Comparison of ENCODE assay signal across 1 cellular context in the genomic region with DNA sequence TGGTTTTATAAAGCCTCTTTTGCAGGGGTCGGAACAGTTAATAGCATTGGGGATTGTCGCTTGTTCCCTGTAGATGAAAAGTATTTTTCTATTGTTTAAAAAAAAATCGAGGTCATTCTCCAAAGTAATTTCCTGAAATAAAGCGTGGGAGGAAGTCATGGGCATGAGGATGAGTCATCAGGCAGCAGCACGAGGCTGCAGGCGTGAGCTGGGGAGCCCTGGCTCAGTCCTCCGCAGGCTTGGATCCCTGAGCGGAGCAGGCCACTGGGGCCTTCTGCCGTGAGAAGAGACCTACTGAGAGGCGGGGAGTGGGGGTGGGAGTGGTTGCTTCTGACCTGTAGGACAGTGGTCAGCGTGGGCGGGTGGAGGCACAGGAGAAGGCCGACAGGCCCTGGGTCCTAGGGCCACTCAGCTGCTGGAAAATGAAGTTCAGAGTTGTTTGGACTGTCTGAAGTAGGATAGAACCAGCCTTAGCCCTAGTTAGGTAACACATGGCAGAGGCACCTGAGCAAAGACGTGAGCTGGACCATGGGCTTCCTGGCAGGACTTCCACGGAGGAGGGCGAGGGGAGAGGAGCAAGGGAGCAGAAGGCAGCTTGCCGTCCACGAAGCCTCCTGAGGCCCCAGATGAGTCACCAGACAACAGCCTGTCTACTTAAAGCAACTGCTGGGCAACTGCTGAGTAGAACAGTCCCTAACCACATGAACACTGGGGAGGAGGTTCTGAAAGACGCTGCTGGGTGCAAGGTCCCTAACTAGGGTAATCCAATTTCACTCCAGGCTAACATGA.
TF ChIP-seq lines count a peak whose summit lies in the region.

No MANE protein-coding gene starts in this region.

TF ChIP-seq in K562, 482 proteins besides CTCF, POLR2A, EP300 and RAD21 (continued from another document and continues in another):
- TF ChIP-seq, protein P1, sequence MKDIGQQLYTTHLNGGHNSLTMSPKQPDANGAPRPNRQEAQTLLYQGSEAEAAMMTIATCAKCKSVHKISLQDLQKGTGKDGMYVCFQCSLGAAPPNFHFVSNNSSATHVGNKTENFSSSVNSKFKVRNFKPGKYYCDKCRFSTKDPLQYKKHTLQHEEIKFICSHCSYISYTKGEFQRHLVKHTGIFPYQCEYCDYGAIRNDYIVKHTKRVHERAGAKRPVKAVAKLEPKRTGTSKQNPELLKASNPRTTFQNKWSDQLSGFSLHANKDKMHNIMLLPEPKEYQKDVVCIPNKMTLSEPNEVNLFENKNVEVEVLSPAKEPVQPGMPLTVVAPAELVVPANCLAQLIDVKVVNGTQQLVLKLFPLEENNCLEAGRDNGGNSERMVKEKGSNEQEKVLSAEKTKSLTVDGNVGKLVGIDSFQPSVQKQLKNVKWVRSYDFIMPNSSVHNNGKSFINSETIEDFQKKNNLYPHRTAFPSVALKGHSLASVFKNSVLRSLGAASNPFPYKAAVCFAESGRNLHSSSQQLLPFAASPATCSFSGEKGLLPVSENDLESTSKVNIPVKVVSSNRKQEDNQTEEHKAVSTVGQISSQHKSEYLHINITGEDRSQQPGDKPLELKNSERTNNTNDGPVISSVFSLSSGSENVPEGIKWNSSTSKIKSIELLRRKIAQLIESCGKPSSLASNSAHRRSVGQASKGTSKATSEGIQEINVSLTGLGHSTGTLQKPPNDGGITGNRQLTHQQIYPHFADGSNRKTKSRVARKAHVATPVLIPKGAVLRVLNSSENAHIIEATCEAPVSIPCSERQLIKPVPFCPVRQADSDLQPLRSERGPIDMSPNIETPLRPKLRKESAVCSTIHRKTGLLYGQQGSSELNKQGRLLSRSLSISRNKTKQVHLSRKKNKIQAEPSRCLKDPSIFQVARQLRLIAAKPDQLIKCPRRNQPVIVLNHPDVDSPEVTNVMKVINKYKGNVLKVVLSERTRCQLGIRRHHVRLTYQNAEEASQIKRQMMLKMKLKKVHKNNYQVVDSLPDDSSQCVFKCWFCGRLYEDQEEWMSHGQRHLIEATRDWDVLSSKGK (CRISPR knock-in tag; IDR thresholded peaks at IDR 0.05) = no peak
- TF ChIP-seq, protein P2, sequence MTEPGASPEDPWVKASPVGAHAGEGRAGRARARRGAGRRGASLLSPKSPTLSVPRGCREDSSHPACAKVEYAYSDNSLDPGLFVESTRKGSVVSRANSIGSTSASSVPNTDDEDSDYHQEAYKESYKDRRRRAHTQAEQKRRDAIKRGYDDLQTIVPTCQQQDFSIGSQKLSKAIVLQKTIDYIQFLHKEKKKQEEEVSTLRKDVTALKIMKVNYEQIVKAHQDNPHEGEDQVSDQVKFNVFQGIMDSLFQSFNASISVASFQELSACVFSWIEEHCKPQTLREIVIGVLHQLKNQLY (CRISPR knock-in tag; conservative IDR thresholded peaks at IDR 0.05) = no peak
- TF ChIP-seq SAFB (IDR thresholded peaks at IDR 0.05; ENCODE audit: borderline replicate concordance, low read depth, low read length) (no peak), NR2F6 (CRISPR knock-in tag; IDR thresholded peaks at IDR 0.05) (no peak), PTBP1 (IDR thresholded peaks at IDR 0.05; ENCODE audit: low read depth, low read length) (no peak), NR4A1 (CRISPR knock-in tag; IDR thresholded peaks at IDR 0.05) (no peak; the same call in 1 of the 2 replicates), NR4A1 (tag; IDR thresholded peaks at IDR 0.05) (peak; percentile 82), ZNF583 (CRISPR knock-in tag; IDR thresholded peaks at IDR 0.05) (0 out of 2 replicates have a peak, but pooled peaks have one; percentile 83), U2AF1 (optimal IDR thresholded peaks at IDR 0.05; ENCODE audit: low read depth, low read length) (no peak), HDGF (IDR thresholded peaks at IDR 0.05) (no peak), EWSR1 (IDR thresholded peaks at IDR 0.05; ENCODE audit: borderline replicate concordance, low read depth, partially characterized antibody) (no peak), FOXJ3 (CRISPR knock-in tag; IDR thresholded peaks at IDR 0.05) (no peak), ARNT (IDR thresholded peaks at IDR 0.05) (no peak), EZH2 (IDR thresholded peaks at IDR 0.05; ENCODE audit: borderline replicate concordance, low read depth, low read length) (no peak), NCOA2 (IDR thresholded peaks at IDR 0.05; ENCODE audit: partially characterized antibody in 2 of 2) (peak in 1 of 2 experiments; percentile 80), MECOM (CRISPR knock-in tag; IDR thresholded peaks at IDR 0.05) (0 out of 2 replicates have a peak, but pooled peaks have one; percentile 38), CEBPB (tag; IDR thresholded peaks at IDR 0.05) (no peak), ZNF12 (CRISPR knock-in tag; IDR thresholded peaks at IDR 0.05) (no peak), PHTF2 (CRISPR knock-in tag; IDR thresholded peaks at IDR 0.05) (no peak), ZNF41 (CRISPR knock-in tag; conservative IDR thresholded peaks at IDR 0.05) (peak; percentile 62; the same call in 1 of the 2 replicates), TARDBP (IDR thresholded peaks at IDR 0.05) (no peak), CHD4 (IDR thresholded peaks at IDR 0.05; ENCODE audit: insufficient read depth, insufficient replicate concordance, low read depth, low read length, poor library complexity, severe bottlenecking) (no peak), ZBTB17 (CRISPR knock-in tag; IDR thresholded peaks at IDR 0.05) (peak; percentile 68), FOXK2 (conservative IDR thresholded peaks at IDR 0.05 in 1 of 2, IDR thresholded peaks at IDR 0.05 in 1 of 2; ENCODE audit: low read depth in 2 of 2) (no peak), NCOR1 (IDR thresholded peaks at IDR 0.05) (0 out of 2 replicates have a peak, but pooled peaks have one; percentile 14), MAFF (IDR thresholded peaks at IDR 0.05; ENCODE audit: low read length) (no peak), GABPA (tag; conservative IDR thresholded peaks at IDR 0.05; ENCODE audit: low read depth) (0 out of 2 replicates have a peak, but pooled peaks have one; percentile 26)
- TF ChIP-seq, protein P3, sequence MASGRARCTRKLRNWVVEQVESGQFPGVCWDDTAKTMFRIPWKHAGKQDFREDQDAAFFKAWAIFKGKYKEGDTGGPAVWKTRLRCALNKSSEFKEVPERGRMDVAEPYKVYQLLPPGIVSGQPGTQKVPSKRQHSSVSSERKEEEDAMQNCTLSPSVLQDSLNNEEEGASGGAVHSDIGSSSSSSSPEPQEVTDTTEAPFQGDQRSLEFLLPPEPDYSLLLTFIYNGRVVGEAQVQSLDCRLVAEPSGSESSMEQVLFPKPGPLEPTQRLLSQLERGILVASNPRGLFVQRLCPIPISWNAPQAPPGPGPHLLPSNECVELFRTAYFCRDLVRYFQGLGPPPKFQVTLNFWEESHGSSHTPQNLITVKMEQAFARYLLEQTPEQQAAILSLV (tag; IDR thresholded peaks at IDR 0.05) = no peak
- TF ChIP-seq, protein P4, sequence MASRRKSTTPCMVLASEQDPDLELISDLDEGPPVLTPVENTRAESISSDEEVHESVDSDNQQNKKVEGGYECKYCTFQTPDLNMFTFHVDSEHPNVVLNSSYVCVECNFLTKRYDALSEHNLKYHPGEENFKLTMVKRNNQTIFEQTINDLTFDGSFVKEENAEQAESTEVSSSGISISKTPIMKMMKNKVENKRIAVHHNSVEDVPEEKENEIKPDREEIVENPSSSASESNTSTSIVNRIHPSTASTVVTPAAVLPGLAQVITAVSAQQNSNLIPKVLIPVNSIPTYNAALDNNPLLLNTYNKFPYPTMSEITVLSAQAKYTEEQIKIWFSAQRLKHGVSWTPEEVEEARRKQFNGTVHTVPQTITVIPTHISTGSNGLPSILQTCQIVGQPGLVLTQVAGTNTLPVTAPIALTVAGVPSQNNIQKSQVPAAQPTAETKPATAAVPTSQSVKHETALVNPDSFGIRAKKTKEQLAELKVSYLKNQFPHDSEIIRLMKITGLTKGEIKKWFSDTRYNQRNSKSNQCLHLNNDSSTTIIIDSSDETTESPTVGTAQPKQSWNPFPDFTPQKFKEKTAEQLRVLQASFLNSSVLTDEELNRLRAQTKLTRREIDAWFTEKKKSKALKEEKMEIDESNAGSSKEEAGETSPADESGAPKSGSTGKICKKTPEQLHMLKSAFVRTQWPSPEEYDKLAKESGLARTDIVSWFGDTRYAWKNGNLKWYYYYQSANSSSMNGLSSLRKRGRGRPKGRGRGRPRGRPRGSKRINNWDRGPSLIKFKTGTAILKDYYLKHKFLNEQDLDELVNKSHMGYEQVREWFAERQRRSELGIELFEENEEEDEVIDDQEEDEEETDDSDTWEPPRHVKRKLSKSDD (conservative IDR thresholded peaks at IDR 0.05; ENCODE audit: low read length) = no peak
- TF ChIP-seq, protein P5, sequence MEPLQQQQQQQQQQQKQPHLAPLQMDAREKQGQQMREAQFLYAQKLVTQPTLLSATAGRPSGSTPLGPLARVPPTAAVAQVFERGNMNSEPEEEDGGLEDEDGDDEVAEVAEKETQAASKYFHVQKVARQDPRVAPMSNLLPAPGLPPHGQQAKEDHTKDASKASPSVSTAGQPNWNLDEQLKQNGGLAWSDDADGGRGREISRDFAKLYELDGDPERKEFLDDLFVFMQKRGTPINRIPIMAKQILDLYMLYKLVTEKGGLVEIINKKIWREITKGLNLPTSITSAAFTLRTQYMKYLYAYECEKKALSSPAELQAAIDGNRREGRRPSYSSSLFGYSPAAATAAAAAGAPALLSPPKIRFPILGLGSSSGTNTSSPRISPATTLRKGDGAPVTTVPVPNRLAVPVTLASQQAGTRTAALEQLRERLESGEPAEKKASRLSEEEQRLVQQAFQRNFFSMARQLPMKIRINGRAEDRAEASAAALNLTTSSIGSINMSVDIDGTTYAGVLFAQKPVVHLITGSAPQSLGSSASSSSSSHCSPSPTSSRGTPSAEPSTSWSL (CRISPR knock-in tag; IDR thresholded peaks at IDR 0.05; ENCODE audit: borderline replicate concordance) = no peak
- TF ChIP-seq, protein P6, sequence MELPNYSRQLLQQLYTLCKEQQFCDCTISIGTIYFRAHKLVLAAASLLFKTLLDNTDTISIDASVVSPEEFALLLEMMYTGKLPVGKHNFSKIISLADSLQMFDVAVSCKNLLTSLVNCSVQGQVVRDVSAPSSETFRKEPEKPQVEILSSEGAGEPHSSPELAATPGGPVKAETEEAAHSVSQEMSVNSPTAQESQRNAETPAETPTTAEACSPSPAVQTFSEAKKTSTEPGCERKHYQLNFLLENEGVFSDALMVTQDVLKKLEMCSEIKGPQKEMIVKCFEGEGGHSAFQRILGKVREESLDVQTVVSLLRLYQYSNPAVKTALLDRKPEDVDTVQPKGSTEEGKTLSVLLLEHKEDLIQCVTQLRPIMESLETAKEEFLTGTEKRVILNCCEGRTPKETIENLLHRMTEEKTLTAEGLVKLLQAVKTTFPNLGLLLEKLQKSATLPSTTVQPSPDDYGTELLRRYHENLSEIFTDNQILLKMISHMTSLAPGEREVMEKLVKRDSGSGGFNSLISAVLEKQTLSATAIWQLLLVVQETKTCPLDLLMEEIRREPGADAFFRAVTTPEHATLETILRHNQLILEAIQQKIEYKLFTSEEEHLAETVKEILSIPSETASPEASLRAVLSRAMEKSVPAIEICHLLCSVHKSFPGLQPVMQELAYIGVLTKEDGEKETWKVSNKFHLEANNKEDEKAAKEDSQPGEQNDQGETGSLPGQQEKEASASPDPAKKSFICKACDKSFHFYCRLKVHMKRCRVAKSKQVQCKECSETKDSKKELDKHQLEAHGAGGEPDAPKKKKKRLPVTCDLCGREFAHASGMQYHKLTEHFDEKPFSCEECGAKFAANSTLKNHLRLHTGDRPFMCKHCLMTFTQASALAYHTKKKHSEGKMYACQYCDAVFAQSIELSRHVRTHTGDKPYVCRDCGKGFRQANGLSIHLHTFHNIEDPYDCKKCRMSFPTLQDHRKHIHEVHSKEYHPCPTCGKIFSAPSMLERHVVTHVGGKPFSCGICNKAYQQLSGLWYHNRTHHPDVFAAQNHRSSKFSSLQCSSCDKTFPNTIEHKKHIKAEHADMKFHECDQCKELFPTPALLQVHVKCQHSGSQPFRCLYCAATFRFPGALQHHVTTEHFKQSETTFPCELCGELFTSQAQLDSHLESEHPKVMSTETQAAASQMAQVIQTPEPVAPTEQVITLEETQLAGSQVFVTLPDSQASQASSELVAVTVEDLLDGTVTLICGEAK (IDR thresholded peaks at IDR 0.05) = no peak
- TF ChIP-seq, protein P6 (CRISPR knock-in tag; IDR thresholded peaks at IDR 0.05) = no peak
- TF ChIP-seq, protein P7, sequence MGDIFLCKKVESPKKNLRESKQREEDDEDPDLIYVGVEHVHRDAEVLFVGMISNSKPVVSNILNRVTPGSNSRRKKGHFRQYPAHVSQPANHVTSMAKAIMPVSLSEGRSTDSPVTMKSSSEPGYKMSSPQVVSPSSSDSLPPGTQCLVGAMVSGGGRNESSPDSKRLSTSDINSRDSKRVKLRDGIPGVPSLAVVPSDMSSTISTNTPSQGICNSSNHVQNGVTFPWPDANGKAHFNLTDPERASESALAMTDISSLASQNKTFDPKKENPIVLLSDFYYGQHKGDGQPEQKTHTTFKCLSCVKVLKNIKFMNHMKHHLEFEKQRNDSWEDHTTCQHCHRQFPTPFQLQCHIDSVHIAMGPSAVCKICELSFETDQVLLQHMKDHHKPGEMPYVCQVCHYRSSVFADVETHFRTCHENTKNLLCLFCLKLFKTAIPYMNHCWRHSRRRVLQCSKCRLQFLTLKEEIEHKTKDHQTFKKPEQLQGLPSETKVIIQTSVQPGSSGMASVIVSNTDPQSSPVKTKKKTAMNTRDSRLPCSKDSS (IDR thresholded peaks at IDR 0.05; ENCODE audit: low read depth, partially characterized antibody) = no peak
